In the genomic region with DNA sequence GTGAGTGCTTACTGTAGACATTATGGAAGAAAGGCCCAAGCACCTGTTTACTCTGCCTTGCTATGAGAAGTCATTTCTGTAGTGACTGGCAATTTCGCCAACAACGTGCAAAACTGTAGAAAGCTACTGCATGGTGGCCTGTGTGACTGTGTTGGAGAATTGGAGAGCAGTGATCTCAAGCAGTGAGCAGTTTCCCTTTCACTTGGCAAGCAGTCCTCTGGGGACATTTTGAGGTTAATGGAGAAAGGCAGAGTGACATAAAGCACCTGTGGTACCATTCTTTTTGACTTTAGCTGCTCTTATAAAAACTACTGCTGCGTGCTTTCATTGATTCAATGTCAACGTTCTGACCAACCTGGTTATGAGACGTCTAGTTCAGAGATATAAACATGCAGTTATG, we compare ENCODE assay signal across 25 cellular contexts.
"Had no signal": no experiment of that assay in that cellular context is flagged by ENCODE, and none has a peak within 500 bp of the region (broad histone marks: within the 10 kb centered on the region; RNA-seq: fewer than 3 reads in every experiment).

No MANE protein-coding gene starts in this region.

- H3K9me3 ChIP-seq: tibial nerve had no signal

- H3K9me3 Mint-ChIP-seq: activated CD4-positive, alpha-beta T cell treated with anti-CD3 and anti-CD28 coated beads, Interleukin-2, amount 10 ng/mL, durations not matched to agents 7 days and 5 days; endodermal cell; mesothelial cell of epicardium had no signal

- H3K4me3 ChIP-seq: lung, tibial nerve had no signal

- H3K36me3 Mint-ChIP-seq: activated naive CD8-positive, alpha-beta T cell treated with anti-CD3 and anti-CD28 coated beads, Interleukin-2, amount 10 ng/mL, durations not matched to agents 7 days and 5 days; brain; mesothelial cell of epicardium had no signal

- H3K4me1 ChIP-seq: foreskin keratinocyte had no signal

- DNase-seq: activated CD4-positive, alpha-beta T cell treated with anti-CD3 and anti-CD28 coated beads, Interleukin-2, amount 10 ng/mL, durations not matched to agents 7 days and 5 days; activated CD8-positive, alpha-beta T cell treated with anti-CD3 and anti-CD28 coated beads, Interleukin-2, amount 10 ng/mL, durations not matched to agents 7 days and 5 days; activated naive CD4-positive, alpha-beta T cell treated with Interleukin-2 at 50 U/mL for 16 hours; activated naive CD8-positive, alpha-beta T cell treated with anti-CD3 and anti-CD28 coated beads, Interleukin-2, amount 10 ng/mL, durations not matched to agents 7 days and 5 days; activated T-cell treated with anti-CD3 and anti-CD28 coated beads, Interleukin-2, amount 50 U/mL, for 24 hours; central memory CD4-positive, alpha-beta T cell; endodermal cell; foreskin keratinocyte; glutamatergic neuron; hippocampal formation; nephron progenitor cell; nucleus accumbens; stimulated activated CD4-positive, alpha-beta T cell treated with anti-CD3 and anti-CD28 coated beads, Interleukin-1b, Interleukin-23, amount 100 ng/mL, for 48 hours had no signal

- H3K4me1 Mint-ChIP-seq: activated CD4-positive, alpha-beta T cell treated with anti-CD3 and anti-CD28 coated beads, Interleukin-2, amount 10 ng/mL, durations not matched to agents 7 days and 5 days; activated naive CD8-positive, alpha-beta T cell treated with anti-CD3 and anti-CD28 coated beads, Interleukin-2, amount 10 ng/mL, durations not matched to agents 7 days and 5 days; brain; endodermal cell had no signal

- ATAC-seq: activated CD4-positive, CD25-positive, alpha-beta regulatory T cell treated with anti-CD3 and anti-CD28 coated beads, Interleukin-2, amount 50 U/mL, for 24 hours; activated CD8-positive, alpha-beta T cell treated with anti-CD3 and anti-CD28 coated beads, Interleukin-2, amount 10 ng/mL, durations not matched to agents 7 days and 5 days; foreskin keratinocyte; left lobe of liver had no signal

- H3K27me3 Mint-ChIP-seq: activated CD4-positive, alpha-beta T cell treated with anti-CD3 and anti-CD28 coated beads, Interleukin-2, amount 10 ng/mL, durations not matched to agents 7 days and 5 days; activated naive CD8-positive, alpha-beta T cell treated with anti-CD3 and anti-CD28 coated beads, Interleukin-2, amount 10 ng/mL, durations not matched to agents 7 days and 5 days; activated T-cell treated with anti-CD3 and anti-CD28 coated beads, Interleukin-2, amount 50 U/mL, for 24 hours; brain; stimulated activated naive CD8-positive, alpha-beta T cell treated with anti-CD3 and anti-CD28 coated beads, Interleukin-15, Interleukin-2, amounts not matched to agents 100 ng/mL and 50 ng/mL, for 24 hours had no signal

- H3K27me3 ChIP-seq: foreskin keratinocyte, tibial nerve had no signal

- H3K27ac ChIP-seq: epithelial cell of prostate, foreskin keratinocyte, tibial nerve had no signal

- FAIRE-seq: colon, islet of Langerhans, urothelium cell line had no signal

- H3K4me3 Mint-ChIP-seq: activated CD4-positive, alpha-beta T cell treated with anti-CD3 and anti-CD28 coated beads, Interleukin-2, amount 10 ng/mL, durations not matched to agents 7 days and 5 days; activated CD8-positive, alpha-beta T cell treated with anti-CD3 and anti-CD28 coated beads, Interleukin-2, amount 10 ng/mL, durations not matched to agents 7 days and 5 days; activated naive CD8-positive, alpha-beta T cell treated with anti-CD3 and anti-CD28 coated beads, Interleukin-2, amount 10 ng/mL, durations not matched to agents 7 days and 5 days; activated T-cell treated with anti-CD3 and anti-CD28 coated beads, Interleukin-2, amount 50 U/mL, for 24 hours; brain; endodermal cell; mesothelial cell of epicardium; nephron progenitor cell; stimulated activated naive CD8-positive, alpha-beta T cell treated with anti-CD3 and anti-CD28 coated beads, Interleukin-15, Interleukin-2, amounts not matched to agents 100 ng/mL and 50 ng/mL, for 24 hours had no signal

- H3K27ac Mint-ChIP-seq: activated CD4-positive, alpha-beta T cell treated with anti-CD3 and anti-CD28 coated beads, Interleukin-2, amount 10 ng/mL, durations not matched to agents 7 days and 5 days; activated CD8-positive, alpha-beta T cell treated with anti-CD3 and anti-CD28 coated beads, Interleukin-2, amount 10 ng/mL, durations not matched to agents 7 days and 5 days; activated naive CD8-positive, alpha-beta T cell treated with anti-CD3 and anti-CD28 coated beads, Interleukin-2, amount 10 ng/mL, durations not matched to agents 7 days and 5 days; activated T-cell treated with anti-CD3 and anti-CD28 coated beads, Interleukin-2, amount 50 U/mL, for 24 hours; activated T-helper 2 cell treated with anti-CD3 and anti-CD28 coated beads, Interferon-gamma antibody, Interleukin-2, Interleukin-4, amounts not matched to agents 10 μg/mL and 5 μg/mL and 100 μg/mL, durations not matched to agents 14 hours and 24 hours and 36 hours; brain; endodermal cell; mesothelial cell of epicardium; nephron progenitor cell; stimulated activated naive CD8-positive, alpha-beta T cell treated with anti-CD3 and anti-CD28 coated beads, Interleukin-15, Interleukin-2, amounts not matched to agents 100 ng/mL and 50 ng/mL, for 24 hours had no signal

- H3K36me3 ChIP-seq: tibial nerve had no signal
